ENCODE assay signal across 8 cellular contexts in genomic region chr1:23168462-23169218, GRCh38. TPM values are rescaled to one million over a fixed set of nuclear protein-coding genes. Genes with fewer than 3 reads are reported as not detected.
DNase-seq lines count a peak whose midpoint lies in the region; ATAC-seq and TF ChIP-seq lines count a peak whose summit lies in the region.

TSS of gene LUZP1 (minus strand) at chr1:23168856.

- ATAC-seq in HG02970 (IDR thresholded peaks at IDR 0.05; ENCODE audit: low FRiP score, unreplicated experiment) (peak; percentile 77), HG02884 (IDR thresholded peaks at IDR 0.05; ENCODE audit: unreplicated experiment) (no peak)
- ATAC-seq in activated CD4-positive, CD25-positive, alpha-beta regulatory T cell treated with anti-CD3 and anti-CD28 coated beads, Interleukin-2, amount 50 U/mL, for 24 hours: peak; percentile 78 to 84

- 5 to 10% (median 6%) methylated on average over 42 to 56 of the region's 56 CpGs for WGBS in spleen, 5 donors

- H3K36me3 ChIP-seq in spleen: no peaks in the 10 kb centered on the region

- TF ChIP-seq POLR2A in GM10847 (IDR thresholded peaks at IDR 0.05; ENCODE audit: extremely low read depth, insufficient read length) (peak; percentile 80), spleen (IDR thresholded peaks at IDR 0.05) (peak in 2 of 3 donors; percentile 70 to 83)

- intact Hi-C loops in spleen (cut with DNase I; ENCODE audit: low total_unique reads): loop anchor here (5.0 kb wide), 1 partner anchor 56 kb away; no protein-coding TSS in a partner anchor

- peaks cover 17 to 71% (median 47%) of the 10 kb centered on the region in 6 donors for H3K4me1 ChIP-seq in spleen

- H3K27ac ChIP-seq in spleen: peak within 1 kb of the TSS; percentile 78 to 96 (median 91)

- TF ChIP-seq CTCF in spleen (IDR thresholded peaks at IDR 0.05 in 8 of 11, conservative IDR thresholded peaks at IDR 0.05 in 3 of 11): peak in 3 of 11 experiments; percentile 12 to 32 (median 26)

- H3K9me3 ChIP-seq in spleen: no peaks in the 10 kb centered on the region

- no peaks in the 10 kb centered on the region for H3K27me3 ChIP-seq in spleen (replicated peaks in 1 of 7)

- DNase-seq in NCI-H2227 treated with DMSO at 0.1 percent for 48 hours (lab: John Stamatoyannopoulos, UW) (peak; percentile 74), inferior parietal cortex (ENCODE audit: extremely low spot score) (peak; percentile 88), spleen (peak; percentile 97)
- peak; percentile 79 for DNase-seq in central memory CD4-positive, alpha-beta T cell

- peak within 1 kb of the TSS; percentile 65 to 95 (median 82) for H3K4me3 ChIP-seq in spleen

RNA-seq across cellular contexts. Expression of gene LUZP1, which starts in this region (rescaled TPM):
- total RNA-seq in spleen: 10 to 100 TPM; 25.4 to 51.6 (median 36.8) TPM
- 1 to 10 TPM; 1.7 to 5.1 (median 1.9) TPM for polyA plus RNA-seq in spleen
